23 cellular contexts compared by ENCODE assay signal in genomic region chr12:121113057-121113456, GRCh38. TPM values are rescaled to one million over a fixed set of nuclear protein-coding genes. Genes with fewer than 3 reads are reported as not detected.
DNase-seq lines count a peak whose midpoint lies in the region; ATAC-seq lines count a peak whose summit lies in the region.
"Had no signal": no experiment of that assay in that cellular context is flagged by ENCODE, and none has a peak within 500 bp of the region (broad histone marks: within the 10 kb centered on the region; RNA-seq: fewer than 3 reads in every experiment).

No MANE protein-coding gene starts in this region.

- no peak overlapping the region for H3K4me3 ChIP-seq in BLaER1 treated with 17β-estradiol and CSF1 and Interleukin-3, amounts not matched to agents 10 nM and 100 nM
- H3K4me3 ChIP-seq: A549, GM23338 had no signal

- no peaks in the 10 kb centered on the region for H4K20me1 ChIP-seq in BLaER1 treated with 17β-estradiol and CSF1 and Interleukin-3, amounts not matched to agents 10 nM and 100 nM

- no peak overlapping the region for H3K27ac Mint-ChIP-seq in activated T-cell treated with anti-CD3 and anti-CD28 coated beads, Interleukin-2, amount 50 U/mL, for 72 hours
- H3K27ac Mint-ChIP-seq in activated T-helper 17 cell treated with anti-CD3 and anti-CD28 coated beads, Interleukin-2, amount 50 U/mL, for 72 hours, result peak overlapping the region; percentile 26
- H3K27ac Mint-ChIP-seq in T-cell, result no peak overlapping the region
- H3K27ac Mint-ChIP-seq: GM23338, H9, HFFc6 had no signal

- H3K27me3 Mint-ChIP-seq in activated T-cell treated with anti-CD3 and anti-CD28 coated beads, Interleukin-2, amount 50 U/mL, for 72 hours (ENCODE audit: low read depth), result no peaks in the 10 kb centered on the region
- H3K27me3 Mint-ChIP-seq in activated T-helper 17 cell treated with anti-CD3 and anti-CD28 coated beads, Interleukin-2, amount 50 U/mL, for 72 hours, result no peaks in the 10 kb centered on the region
- no peaks in the 10 kb centered on the region for H3K27me3 Mint-ChIP-seq in T-cell
- H3K27me3 Mint-ChIP-seq: CD4-positive, alpha-beta memory T cell had no signal

- H3K4me3 Mint-ChIP-seq in activated T-cell treated with anti-CD3 and anti-CD28 coated beads, Interleukin-2, amount 50 U/mL, for 72 hours, result no peak overlapping the region
- H3K4me3 Mint-ChIP-seq in activated T-helper 17 cell treated with anti-CD3 and anti-CD28 coated beads, Interleukin-2, amount 50 U/mL, for 72 hours, result no peak overlapping the region
- no peak overlapping the region for H3K4me3 Mint-ChIP-seq in T-cell
- H3K4me3 Mint-ChIP-seq: CD4-positive, alpha-beta memory T cell; GM23338; H9; HFFc6 had no signal

- DNase-seq in activated T-cell treated with anti-CD3 and anti-CD28 coated beads, Interleukin-2, amount 50 U/mL, for 72 hours, result no peak
- no peak for DNase-seq in activated T-cell treated with anti-CD3 and anti-CD28 coated beads, Interleukin-2, amount 50 U/mL, for 48 hours
- DNase-seq in OCI-M1 (lab: John Stamatoyannopoulos, UW) (peak; percentile 14), T-cell (no peak)
- DNase-seq: 8988T; ACHN; AML-193; BE2C; C1 segment of cervical spinal cord; Calu3; CD4-positive, alpha-beta memory T cell; COR-L47; DMS53; DMS79 treated with DMSO at 0.1 percent for 48 hours; GF-D8; H9; HFFc6 had no signal

- H3K9ac ChIP-seq in BLaER1 treated with 17β-estradiol and CSF1 and Interleukin-3, amounts not matched to agents 10 nM and 100 nM, result no peak overlapping the region

- CTCF ChIA-PET in T-cell (lab: Charles Lee), result no interaction called here

- no peaks in the 10 kb centered on the region for H3K36me3 ChIP-seq in BLaER1 treated with 17β-estradiol and CSF1 and Interleukin-3, amounts not matched to agents 10 nM and 100 nM
- H3K36me3 ChIP-seq: BE2C had no signal

- POLR2A ChIA-PET in T-cell (lab: Charles Lee), result no interaction called here

- no peaks in the 10 kb centered on the region for H3K9me3 ChIP-seq in BLaER1 treated with 17β-estradiol and CSF1 and Interleukin-3, amounts not matched to agents 10 nM and 100 nM (replicated peaks in 1 of 11)
- H3K9me3 ChIP-seq: A549, BE2C had no signal

- H3K4me1 ChIP-seq in BLaER1 treated with 17β-estradiol and CSF1 and Interleukin-3, amounts not matched to agents 10 nM and 100 nM, result peaks cover 0 to 35% (median 12%) of the 10 kb centered on the region in 10 experiments; a peak in 13 of 20 replicates
- H3K4me1 ChIP-seq: A549, BE2C had no signal

- H3K9me3 Mint-ChIP-seq in activated T-cell treated with anti-CD3 and anti-CD28 coated beads, Interleukin-2, amount 50 U/mL, for 72 hours, result no peaks in the 10 kb centered on the region
- no peaks in the 10 kb centered on the region for H3K9me3 Mint-ChIP-seq in activated T-helper 17 cell treated with anti-CD3 and anti-CD28 coated beads, Interleukin-2, amount 50 U/mL, for 72 hours
- no peaks in the 10 kb centered on the region for H3K9me3 Mint-ChIP-seq in T-cell
- H3K9me3 Mint-ChIP-seq: CD4-positive, alpha-beta memory T cell; GM23338; H9; HFFc6 had no signal

- H3K27ac ChIP-seq in BLaER1 treated with 17β-estradiol and CSF1 and Interleukin-3, amounts not matched to agents 10 nM and 100 nM, result peak overlapping the region in 2 of 11 experiments; percentile 40 to 46; a peak in 3 of 22 replicates
- H3K27ac ChIP-seq: A549 had no signal

- H3K4me2 ChIP-seq in BLaER1 treated with 17β-estradiol and CSF1 and Interleukin-3, amounts not matched to agents 10 nM and 100 nM, result peak overlapping the region in 6 of 11 experiments; percentile 6 to 48 (median 37); a peak in 4 of 22 replicates
- H3K4me2 ChIP-seq: A549, GM23338 had no signal

- no peaks in the 10 kb centered on the region for H3K27me3 ChIP-seq in BLaER1 treated with 17β-estradiol and CSF1 and Interleukin-3, amounts not matched to agents 10 nM and 100 nM
- H3K27me3 ChIP-seq: BE2C had no signal

- no peaks in the 10 kb centered on the region for H3K36me3 Mint-ChIP-seq in activated T-cell treated with anti-CD3 and anti-CD28 coated beads, Interleukin-2, amount 50 U/mL, for 72 hours (ENCODE audit: insufficient read depth in 2 of 2)
- no peaks in the 10 kb centered on the region for H3K36me3 Mint-ChIP-seq in activated T-helper 17 cell treated with anti-CD3 and anti-CD28 coated beads, Interleukin-2, amount 50 U/mL, for 72 hours (ENCODE audit: low read depth)
- H3K36me3 Mint-ChIP-seq in T-cell, result no peaks in the 10 kb centered on the region
- H3K36me3 Mint-ChIP-seq: CD4-positive, alpha-beta memory T cell had no signal

- peaks cover 18% of the 10 kb centered on the region for H3K4me1 Mint-ChIP-seq in activated T-cell treated with anti-CD3 and anti-CD28 coated beads, Interleukin-2, amount 50 U/mL, for 72 hours (ENCODE audit: low read depth)
- H3K4me1 Mint-ChIP-seq in activated T-helper 17 cell treated with anti-CD3 and anti-CD28 coated beads, Interleukin-2, amount 50 U/mL, for 72 hours, result no peaks in the 10 kb centered on the region
- peaks cover 2 to 6% (median 3%) of the 10 kb centered on the region in 3 donors for H3K4me1 Mint-ChIP-seq in T-cell
- H3K4me1 Mint-ChIP-seq: GM23338, H9 had no signal

- ATAC-seq in activated T-cell treated with anti-CD3 and anti-CD28 coated beads, Interleukin-2, amount 50 U/mL, for 72 hours (replicated peaks in 1 of 2), result peak; percentile 13 to 66
- ATAC-seq in activated T-helper 17 cell treated with anti-CD3 and anti-CD28 coated beads, Interleukin-2, amount 50 U/mL, for 72 hours (replicated peaks), result no peak
- no peak for ATAC-seq in T-cell (replicated peaks in 1 of 4)
- no peak for ATAC-seq in HG03025 (IDR thresholded peaks at IDR 0.05; ENCODE audit: low FRiP score, unreplicated experiment)
- ATAC-seq: A549, GM23338 had no signal

RNA-seq across cellular contexts. Expression of gene P2RX7, which starts 19.6 kb away (rescaled TPM):
- 10 to 100 TPM; 12.6 to 14.8 TPM for total RNA-seq in activated T-cell treated with anti-CD3 and anti-CD28 coated beads, Interleukin-2, amount 50 U/mL, for 72 hours
- 1 to 10 TPM; 3.8 to 6.4 TPM for total RNA-seq in activated T-helper 17 cell treated with anti-CD3 and anti-CD28 coated beads, Interleukin-2, amount 50 U/mL, for 72 hours
- total RNA-seq in T-cell, result 10 to 100 TPM in 1 of 5 donors, 1 to 10 TPM in 4; 4.6 to 11.0 (median 6.9) TPM
- total RNA-seq: Calu3, G401 had no signal

Comparison
In these comparisons a context has a peak if more than half of its experiments do, and no peak if none do; other contexts are left out.
1. ATAC-seq: peak in activated T-cell treated with anti-CD3 and anti-CD28 coated beads, Interleukin-2, amount 50 U/mL, for 72 hours (2 of 2); none in activated T-helper 17 cell treated with anti-CD3 and anti-CD28 coated beads, Interleukin-2, amount 50 U/mL, for 72 hours (single experiment), T-cell (0 of 4) and HG03025 (single experiment).